ENCODE assay signal across 16 cellular contexts in genomic region chr17:37327341-37328090, GRCh38. TPM values are rescaled to one million over a fixed set of nuclear protein-coding genes. Genes with fewer than 3 reads are reported as not detected.
DNase-seq lines count a peak whose midpoint lies in the region; ATAC-seq and TF ChIP-seq lines count a peak whose summit lies in the region.
"Had no signal": no experiment of that assay in that cellular context is flagged by ENCODE, and none has a peak within 500 bp of the region (broad histone marks: within the 10 kb centered on the region; RNA-seq: fewer than 3 reads in every experiment).

No MANE protein-coding gene starts in this region.

- no peaks in the 10 kb centered on the region for H3K36me3 ChIP-seq in breast epithelium

- H3K4me1 Mint-ChIP-seq in MCF 10A (ENCODE audit: insufficient read depth, unreplicated experiment): no peaks in the 10 kb centered on the region

- TF ChIP-seq CTCF in MCF 10A (IDR thresholded peaks at IDR 0.05; ENCODE audit: unreplicated experiment) (no peak), breast epithelium (IDR thresholded peaks at IDR 0.05) (no peak), astrocyte of the cerebellum (IDR thresholded peaks at IDR 0.05; ENCODE audit: low read depth, low read length, missing control alignments) (no peak)

- no peak overlapping the region for H3K27ac ChIP-seq in breast epithelium
- H3K27ac ChIP-seq: 22Rv1, left ventricle myocardium inferior had no signal

- no peaks in the 10 kb centered on the region for H3K9me3 ChIP-seq in breast epithelium
- H3K9me3 ChIP-seq: left ventricle myocardium inferior had no signal

- no peaks in the 10 kb centered on the region for H3K27me3 ChIP-seq in breast epithelium

- H3K4me1 ChIP-seq in breast epithelium: no peaks in the 10 kb centered on the region
- H3K4me1 ChIP-seq: left ventricle myocardium inferior had no signal

- H3K27me3 Mint-ChIP-seq in MCF 10A (ENCODE audit: insufficient read depth, unreplicated experiment): no peaks in the 10 kb centered on the region
- H3K27me3 Mint-ChIP-seq: type B pancreatic cell had no signal

- H3K4me3 ChIP-seq in breast epithelium: no peak overlapping the region
- H3K4me3 ChIP-seq in astrocyte of the cerebellum (ENCODE audit: low read depth, low read length): no peak overlapping the region
- H3K4me3 ChIP-seq: left ventricle myocardium inferior had no signal

- intact Hi-C loops in MCF 10A (cut with micrococcal nuclease) (no loop called here), breast epithelium (cut with DNase I; ENCODE audit: low total_unique reads) (no loop called here)

- in situ Hi-C loops in astrocyte of the cerebellum (cut with HindIII; ENCODE audit: low sequenced_read_pairs): no loop called here

- POLR2A ChIA-PET in MCF 10A (lab: Yijun Ruan, JAX): interaction anchor here (0.6 to 0.9 kb wide), 2 partner anchors 14 to 382 kb away, joined by 3 to 4 read pairs; no protein-coding TSS in a partner anchor

- CTCF ChIA-PET in MCF 10A (lab: Yijun Ruan, JAX): interaction anchor here (0.5 kb wide), 1 partner anchor 323 kb away, joined by 5 read pairs; no protein-coding TSS in a partner anchor

- peaks cover 77% of the 10 kb centered on the region for H3K36me3 Mint-ChIP-seq in MCF 10A (ENCODE audit: insufficient read depth, unreplicated experiment)

- H3K4me3 Mint-ChIP-seq in MCF 10A (ENCODE audit: unreplicated experiment): no peak overlapping the region
- H3K4me3 Mint-ChIP-seq: type B pancreatic cell had no signal

- ATAC-seq in HG02623 (IDR thresholded peaks at IDR 0.05; ENCODE audit: unreplicated experiment) (no peak), GM21360 (IDR thresholded peaks at IDR 0.05; ENCODE audit: unreplicated experiment) (no peak)

- TF ChIP-seq POLR2A in breast epithelium (IDR thresholded peaks at IDR 0.05): no peak

- peak; percentile 28 for DNase-seq in MCF 10A (ENCODE audit: unreplicated experiment)
- no peak for DNase-seq in breast epithelium (ENCODE audit: low spot score in 2 of 2)
- peak; percentile 79 for DNase-seq in astrocyte of the cerebellum (ENCODE audit: low read depth)
- peak; percentile 19 for DNase-seq in hepatic stellate cell (ENCODE audit: low spot score)
- peak; percentile 89 for DNase-seq in stromal cell of bone marrow (ENCODE audit: low read depth)
- no peak for DNase-seq in anterior cingulate cortex (lab: John Stamatoyannopoulos, UW)
- DNase-seq: activated naive CD4-positive, alpha-beta T cell; glutamatergic neuron; left ventricle myocardium inferior; NCI-H1092; NCI-H446 had no signal

- no peaks in the 10 kb centered on the region for H3K9me3 Mint-ChIP-seq in MCF 10A (ENCODE audit: unreplicated experiment)
- H3K9me3 Mint-ChIP-seq: type B pancreatic cell had no signal

- BruUV-seq in MCF 10A (replicated peaks; lab: Mats Ljungman, UMichigan): TSS peak; percentile 19

- H3K27ac Mint-ChIP-seq in MCF 10A (ENCODE audit: low read depth, unreplicated experiment): no peak overlapping the region
- H3K27ac Mint-ChIP-seq: type B pancreatic cell had no signal

RNA-seq across cellular contexts. Expression of gene C17orf78, which starts 48.3 kb away (rescaled TPM):
- total RNA-seq in MCF 10A (2022) (not detected in 2 replicates), breast epithelium (not detected)
- total RNA-seq: dermis microvascular lymphatic vessel endothelial cell, left ventricle myocardium inferior had no signal

Comparison
In these comparisons a context has a peak if more than half of its experiments do, and no peak if none do; other contexts are left out.
1. DNase-seq: peak in MCF 10A (single experiment), astrocyte of the cerebellum (single experiment), hepatic stellate cell (single experiment) and stromal cell of bone marrow (single experiment); none in breast epithelium (0 of 2) and anterior cingulate cortex (0 of 58).